Comparison of ENCODE assay signal across 8 cellular contexts in the genomic region with DNA sequence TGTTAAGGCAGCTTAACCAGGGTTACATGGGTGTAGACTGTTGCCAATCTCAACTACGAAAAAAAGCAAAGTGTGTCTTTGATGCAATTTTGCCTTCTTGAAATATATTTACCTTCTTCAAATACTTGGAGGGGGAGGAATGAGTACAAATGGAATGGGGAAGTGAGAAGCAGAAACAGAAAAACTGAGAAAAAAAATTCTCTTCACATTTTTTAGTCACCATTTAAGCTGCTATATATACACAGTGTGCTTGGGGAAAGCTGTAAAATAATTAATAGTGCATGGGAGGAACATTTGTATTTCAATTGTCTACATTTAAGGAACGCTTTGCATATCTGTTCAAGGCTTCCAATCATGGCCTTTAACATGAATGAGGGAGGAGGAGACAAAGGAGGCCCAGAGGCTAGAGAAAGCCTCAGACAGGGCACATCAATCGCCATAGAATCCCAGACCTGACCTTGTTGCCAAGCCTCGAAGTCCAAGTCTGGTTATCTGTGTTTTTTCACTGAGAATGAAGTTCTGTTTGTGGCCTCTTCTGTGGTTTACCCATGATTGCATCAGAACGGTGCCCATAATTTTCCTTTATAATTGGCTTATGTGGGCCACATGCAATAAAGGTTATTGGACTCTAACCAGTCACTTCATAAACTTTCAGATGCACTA.
DNase-seq lines count a peak whose midpoint lies in the region; ATAC-seq and TF ChIP-seq lines count a peak whose summit lies in the region.

No MANE protein-coding gene starts in this region.

- no peak overlapping the region for H3K27ac ChIP-seq in Peyer's patch

- H3K36me3 Mint-ChIP-seq in osteocyte (ENCODE audit: unreplicated experiment), result no peaks in the 10 kb centered on the region

- no peak for TF ChIP-seq POLR2A in Peyer's patch (IDR thresholded peaks at IDR 0.05)

- no peaks in the 10 kb centered on the region for H3K36me3 ChIP-seq in Peyer's patch

- H3K4me3 ChIP-seq in astrocyte of the spinal cord (ENCODE audit: low read depth, low read length) (no peak overlapping the region), Peyer's patch (no peak overlapping the region)

- H3K27ac Mint-ChIP-seq in osteocyte (ENCODE audit: unreplicated experiment), result peak overlapping the region; percentile 35

- no peaks in the 10 kb centered on the region for H3K9me3 Mint-ChIP-seq in osteocyte (ENCODE audit: unreplicated experiment)

- ATAC-seq in GM21367 (IDR thresholded peaks at IDR 0.05; ENCODE audit: unreplicated experiment), result peak; percentile 74

- H3K27me3 Mint-ChIP-seq in osteocyte (ENCODE audit: unreplicated experiment), result peaks cover 35% of the 10 kb centered on the region

- peak; percentile 54 for DNase-seq in AML-193 (lab: John Stamatoyannopoulos, UW)
- peak; percentile 32 for DNase-seq in KG1 (lab: John Stamatoyannopoulos, UW)
- DNase-seq in astrocyte of the spinal cord (ENCODE audit: low read depth, low spot score), result peak; percentile 67
- DNase-seq in osteocyte (ENCODE audit: extremely low spot score, unreplicated experiment), result no peak
- DNase-seq in COLO668 (lab: John Stamatoyannopoulos, UW; ENCODE audit: unreplicated experiment), result no peak
- DNase-seq in Peyer's patch, result no peak
- no peak for DNase-seq in NCI-H345 (lab: John Stamatoyannopoulos, UW)

- peaks cover 13% of the 10 kb centered on the region for H3K4me1 Mint-ChIP-seq in osteocyte (ENCODE audit: unreplicated experiment)

- in situ Hi-C loops in astrocyte of the spinal cord (cut with HindIII; ENCODE audit: low sequenced_read_pairs), result no loop called here

- H3K4me1 ChIP-seq in Peyer's patch, result peaks cover 0 to 13% (median 2%) of the 10 kb centered on the region in 4 donors

- no peaks in the 10 kb centered on the region for H3K9me3 ChIP-seq in Peyer's patch

- TF ChIP-seq CTCF in astrocyte of the spinal cord (IDR thresholded peaks at IDR 0.05; ENCODE audit: low read depth, low read length), result no peak
- no peak for TF ChIP-seq CTCF in osteocyte (IDR thresholded peaks at IDR 0.05)
- TF ChIP-seq CTCF in Peyer's patch (IDR thresholded peaks at IDR 0.05), result no peak

- H3K27me3 ChIP-seq in Peyer's patch, result no peaks in the 10 kb centered on the region

- H3K4me3 Mint-ChIP-seq in osteocyte (ENCODE audit: unreplicated experiment), result no peak overlapping the region

Comparison
In these comparisons a context has a peak if more than half of its experiments do, and no peak if none do; other contexts are left out.
1. DNase-seq: peak in AML-193 (2 of 2), KG1 (single experiment) and astrocyte of the spinal cord (single experiment); none in osteocyte (single experiment), COLO668 (single experiment), Peyer's patch (0 of 3) and NCI-H345 (single experiment).